8 cellular contexts compared by ENCODE assay signal in the genomic region with DNA sequence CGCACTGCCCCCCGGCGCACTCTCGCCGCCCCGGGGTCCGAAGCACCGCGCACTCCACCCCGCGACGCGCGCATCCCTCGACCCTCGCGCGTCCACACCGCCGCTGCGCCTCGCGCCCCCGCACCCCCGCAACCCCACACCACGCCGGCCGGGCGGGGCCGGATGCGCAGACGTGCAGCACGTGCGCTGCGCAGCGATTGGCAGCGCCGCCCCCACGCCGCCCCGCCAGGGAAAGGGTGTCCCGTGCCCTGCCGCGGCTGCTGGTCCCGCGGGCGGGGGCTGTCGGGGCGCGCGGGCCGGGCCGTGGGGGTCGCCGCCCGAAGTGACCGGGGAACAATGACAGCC. TPM values are rescaled to one million over a fixed set of nuclear protein-coding genes. Genes with fewer than 3 reads are reported as not detected.
DNase-seq lines count a peak whose midpoint lies in the region; ATAC-seq and TF ChIP-seq lines count a peak whose summit lies in the region.

No MANE protein-coding gene starts in this region.

- peaks cover 26% of the 10 kb centered on the region for H3K4me1 ChIP-seq in mucosa of descending colon (ENCODE audit: low read depth)

- DNase-seq in AG04450 (ENCODE audit: low read depth, low spot score) (no peak), coronary artery (ENCODE audit: low spot score) (no peak), mucosa of descending colon (peak; percentile 74 to 90 (median 89)), iPS-NIHi7 (ENCODE audit: extremely low spot score) (no peak)
- DNase-seq in stimulated activated CD8-positive, alpha-beta memory T cell treated with anti-CD3 and anti-CD28 coated beads, Interleukin-4, amount 100 ng/mL, for 4 hours (ENCODE audit: low read depth in 2 of 2, low spot score in 1 of 2), result peak; percentile 61

- POLR2A ChIA-PET in AG04450 (lab: Yijun Ruan, JAX), result no interaction called here

- TF ChIP-seq CTCF in AG04450 (IDR thresholded peaks at IDR 0.05; ENCODE audit: low read depth, low read length) (no peak), coronary artery (IDR thresholded peaks at IDR 0.05) (no peak), mucosa of descending colon (IDR thresholded peaks at IDR 0.05) (no peak)

- intact Hi-C loops in mucosa of descending colon (cut with DNase I, micrococcal nuclease), result loop anchor here in 1 of 2 donors (10.0 kb wide), 1 partner anchor 56 kb away; the partner anchor contains the start of gene KDM7A

- H3K36me3 ChIP-seq in mucosa of descending colon (ENCODE audit: low read depth), result no peaks in the 10 kb centered on the region

- CTCF ChIA-PET in AG04450 (lab: Charles Lee), result no interaction called here

- peak overlapping the region; percentile 61 for H3K4me3 ChIP-seq in AG04450 (ENCODE audit: low read depth, low read length)
- peak overlapping the region; percentile 74 for H3K4me3 ChIP-seq in coronary artery
- peak overlapping the region; percentile 9 for H3K4me3 ChIP-seq in mucosa of descending colon

- H3K27ac ChIP-seq in AG04450 (ENCODE audit: low read depth, low read length) (no peak overlapping the region), coronary artery (no peak overlapping the region)

- no peaks in the 10 kb centered on the region; the same call in 1 of the 2 replicates for H3K9me3 ChIP-seq in AG04450 (ENCODE audit: control insufficient read depth, insufficient read depth, low read length)
- no peaks in the 10 kb centered on the region for H3K9me3 ChIP-seq in mucosa of descending colon

- ATAC-seq in GM21723 (IDR thresholded peaks at IDR 0.05; ENCODE audit: unreplicated experiment) (peak; percentile 50), mucosa of descending colon (peak; percentile 64), HG02798 (IDR thresholded peaks at IDR 0.05; ENCODE audit: poor library complexity, unreplicated experiment) (no peak)
- ATAC-seq in activated CD4-positive, CD25-positive, alpha-beta regulatory T cell treated with anti-CD3 and anti-CD28 coated beads, Interleukin-2, amount 50 U/mL, for 24 hours, result peak; percentile 71 to 76

- H3K27me3 ChIP-seq in AG04450 (ENCODE audit: control insufficient read depth, insufficient read depth, low read length), result peaks cover 44% of the 10 kb centered on the region

RNA-seq across cellular contexts. Expression of gene KDM7A, which starts 53.7 kb away (rescaled TPM):
- 3.7 and 3.8 TPM in 2 replicates for polyA plus RNA-seq in AG04450 (2011; rRNA removed)
- 5.0 and 7.9 TPM in 2 replicates for polyA minus RNA-seq in AG04450 (2011; rRNA and poly(A)+ RNA removed)
- total RNA-seq in mucosa of descending colon, result 10 to 100 TPM; 27.4 to 45.4 (median 27.9) TPM

Comparison
In these comparisons a context has a peak if more than half of its experiments do, and no peak if none do; other contexts are left out.
1. DNase-seq: peak in mucosa of descending colon (3 of 3) and stimulated activated CD8-positive, alpha-beta memory T cell treated with anti-CD3 and anti-CD28 coated beads, Interleukin-4, amount 100 ng/mL, for 4 hours (2 of 2); none in AG04450 (single experiment), coronary artery (single experiment) and iPS-NIHi7 (single experiment).
2. H3K4me3 ChIP-seq: peak in every context shown above with its lines; median percentile 74 in coronary artery; 61 in AG04450; 9 in mucosa of descending colon.